17 cellular contexts compared by ENCODE assay signal in the genomic region with DNA sequence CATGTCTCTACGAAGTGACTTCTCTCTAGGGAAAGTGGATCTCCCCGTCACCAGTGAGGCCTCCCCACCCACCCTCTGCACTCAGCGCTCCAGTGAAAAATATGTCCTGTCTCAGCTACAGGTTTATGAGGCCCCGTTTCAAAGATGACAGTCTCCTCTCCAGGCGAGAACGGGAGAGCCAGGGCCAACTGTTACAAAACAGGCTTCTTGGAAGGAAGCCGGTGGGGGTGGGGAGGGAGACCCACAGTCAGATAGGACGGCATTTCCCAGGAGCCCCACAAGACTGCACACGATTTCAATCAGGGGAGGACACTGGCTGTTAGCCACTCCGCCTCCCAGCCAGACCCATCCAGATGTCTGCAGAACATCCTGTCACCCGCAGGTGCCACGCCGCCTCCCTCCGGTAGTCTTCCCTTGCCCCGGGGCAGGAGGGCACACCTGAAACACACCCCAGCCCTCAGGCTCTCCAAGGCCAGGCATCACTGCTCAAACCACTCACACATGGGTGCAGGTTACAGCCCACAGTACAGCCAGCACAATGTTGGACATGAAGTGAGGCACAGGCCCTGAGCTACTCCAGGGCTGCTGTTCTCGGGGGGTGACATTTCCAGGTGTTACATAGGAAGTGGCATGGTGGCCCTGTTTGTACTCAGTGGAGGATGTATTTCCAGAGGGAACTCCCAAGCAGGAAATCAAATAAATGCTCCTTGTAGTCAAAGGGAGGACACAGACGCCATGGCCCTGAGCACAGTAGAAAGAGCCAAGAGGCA.
DNase-seq lines count a peak whose midpoint lies in the region; ATAC-seq and TF ChIP-seq lines count a peak whose summit lies in the region.
"Had no signal": no experiment of that assay in that cellular context is flagged by ENCODE, and none has a peak within 500 bp of the region (broad histone marks: within the 10 kb centered on the region; RNA-seq: fewer than 3 reads in every experiment).

No MANE protein-coding gene starts in this region.

- H3K27ac ChIP-seq in iPS-20b (ENCODE audit: low read length) = no peak overlapping the region
- H3K27ac ChIP-seq in sigmoid colon = peak overlapping the region in 2 of 4 donors; percentile 12 to 31
- H3K27ac ChIP-seq: C4-2B, HL-60 had no signal

- H3K27me3 ChIP-seq in iPS-20b (ENCODE audit: insufficient read depth, low read length) (no peaks in the 10 kb centered on the region), sigmoid colon (no peaks in the 10 kb centered on the region)

- no peak overlapping the region for H3K4me3 Mint-ChIP-seq in activated naive CD8-positive, alpha-beta T cell treated with anti-CD3 and anti-CD28 coated beads, Interleukin-2, amount 50 U/mL, for 24 hours
- H3K4me3 Mint-ChIP-seq: activated T-helper 17 cell treated with anti-CD3 and anti-CD28 coated beads, Interleukin-2, amount 50 U/mL, for 72 hours; stimulated activated naive CD8-positive, alpha-beta T cell treated with anti-CD3 and anti-CD28 coated beads, Interleukin-15, amount 100 ng/mL, for 72 hours had no signal

- intact Hi-C loops in sigmoid colon (cut with DNase I) = no loop called here

- H3K36me3 ChIP-seq in iPS-20b (ENCODE audit: insufficient read depth, low read depth, low read length) (no peaks in the 10 kb centered on the region), sigmoid colon (no peaks in the 10 kb centered on the region)

- H3K27ac Mint-ChIP-seq in activated naive CD8-positive, alpha-beta T cell treated with anti-CD3 and anti-CD28 coated beads, Interleukin-2, amount 50 U/mL, for 24 hours = no peak overlapping the region
- H3K27ac Mint-ChIP-seq: activated T-helper 17 cell treated with anti-CD3 and anti-CD28 coated beads, Interleukin-2, amount 50 U/mL, for 72 hours had no signal

- H3K9me3 Mint-ChIP-seq in activated naive CD8-positive, alpha-beta T cell treated with anti-CD3 and anti-CD28 coated beads, Interleukin-2, amount 50 U/mL, for 24 hours = no peaks in the 10 kb centered on the region
- H3K9me3 Mint-ChIP-seq: activated T-helper 17 cell treated with anti-CD3 and anti-CD28 coated beads, Interleukin-2, amount 50 U/mL, for 72 hours; brain; stimulated activated naive CD8-positive, alpha-beta T cell treated with anti-CD3 and anti-CD28 coated beads, Interleukin-15, amount 100 ng/mL, for 72 hours had no signal

- TF ChIP-seq EP300 in sigmoid colon (IDR thresholded peaks at IDR 0.05) = no peak

- peak overlapping the region; percentile 34; the same call in 1 of the 2 replicates for H3K9ac ChIP-seq in iPS-20b (ENCODE audit: low read depth, low read length)

- H3K4me1 Mint-ChIP-seq in activated naive CD8-positive, alpha-beta T cell treated with anti-CD3 and anti-CD28 coated beads, Interleukin-2, amount 50 U/mL, for 24 hours = peaks cover 19% of the 10 kb centered on the region

- no peaks in the 10 kb centered on the region for H3K36me3 Mint-ChIP-seq in activated naive CD8-positive, alpha-beta T cell treated with anti-CD3 and anti-CD28 coated beads, Interleukin-2, amount 50 U/mL, for 24 hours (ENCODE audit: low read depth)
- H3K36me3 Mint-ChIP-seq: brain had no signal

- H3K9me3 ChIP-seq in iPS-20b (ENCODE audit: insufficient read depth, low read depth, low read length) (no peaks in the 10 kb centered on the region), sigmoid colon (no peaks in the 10 kb centered on the region)

- no peaks in the 10 kb centered on the region for H3K27me3 Mint-ChIP-seq in activated naive CD8-positive, alpha-beta T cell treated with anti-CD3 and anti-CD28 coated beads, Interleukin-2, amount 50 U/mL, for 24 hours
- H3K27me3 Mint-ChIP-seq: activated T-helper 17 cell treated with anti-CD3 and anti-CD28 coated beads, Interleukin-2, amount 50 U/mL, for 72 hours; stimulated activated naive CD8-positive, alpha-beta T cell treated with anti-CD3 and anti-CD28 coated beads, Interleukin-15, amount 100 ng/mL, for 72 hours had no signal

- ATAC-seq in activated naive CD8-positive, alpha-beta T cell treated with anti-CD3 and anti-CD28 coated beads, Interleukin-2, amount 50 U/mL, for 24 hours = peak; percentile 13
- no peak for ATAC-seq in GM21367 (IDR thresholded peaks at IDR 0.05; ENCODE audit: unreplicated experiment)
- ATAC-seq: activated T-helper 17 cell treated with anti-CD3 and anti-CD28 coated beads, Interleukin-2, amount 50 U/mL, for 72 hours; HCT116; stimulated activated naive CD8-positive, alpha-beta T cell treated with anti-CD3 and anti-CD28 coated beads, Interleukin-15, amount 100 ng/mL, for 72 hours had no signal

- peak; percentile 45 for DNase-seq in Jurkat, Clone E6-1 (ENCODE audit: low read depth, low spot score)
- no peak for DNase-seq in activated naive CD8-positive, alpha-beta T cell treated with anti-CD3 and anti-CD28 coated beads, Interleukin-2, amount 50 U/mL, for 24 hours
- DNase-seq in sigmoid colon (peak; percentile 73), NCI-H146 treated with DMSO at 0.1 percent for 48 hours (lab: John Stamatoyannopoulos, UW; ENCODE audit: unreplicated experiment) (no peak), UCSD-AML1 (lab: John Stamatoyannopoulos, UW; ENCODE audit: unreplicated experiment) (no peak), SHP77 treated with DMSO at 0.1 percent for 48 hours (lab: John Stamatoyannopoulos, UW) (no peak)
- DNase-seq: activated CD4-positive, CD25-positive, alpha-beta regulatory T cell; effector memory CD4-positive, alpha-beta T cell; NCI-H2081 treated with DMSO at 0.1 percent for 48 hours; stimulated activated naive CD8-positive, alpha-beta T cell treated with anti-CD3 and anti-CD28 coated beads, Interleukin-15, amount 100 ng/mL, for 72 hours had no signal

- 72 to 80% methylated on average over 17 of the region's 17 CpGs for WGBS in sigmoid colon, 2 donors

- TF ChIP-seq POLR2A in sigmoid colon (IDR thresholded peaks at IDR 0.05) = no peak

- TF ChIP-seq CTCF in sigmoid colon (IDR thresholded peaks at IDR 0.05) = no peak

- H3K4me1 ChIP-seq in iPS-20b (ENCODE audit: insufficient read depth, low read length) = peaks cover 9% of the 10 kb centered on the region
- peaks cover 0 to 17% (median 15%) of the 10 kb centered on the region in 4 donors for H3K4me1 ChIP-seq in sigmoid colon

- H3K4me3 ChIP-seq in Jurkat, Clone E6-1 (ENCODE audit: low read length) = no peak overlapping the region
- H3K4me3 ChIP-seq in iPS-20b (ENCODE audit: low read length) (no peak overlapping the region), sigmoid colon (no peak overlapping the region)

Comparison
In these comparisons a context has a peak if more than half of its experiments do, and no peak if none do; other contexts are left out.
1. DNase-seq: peak in Jurkat, Clone E6-1 (single experiment) and sigmoid colon (single experiment); none in activated naive CD8-positive, alpha-beta T cell treated with anti-CD3 and anti-CD28 coated beads, Interleukin-2, amount 50 U/mL, for 24 hours (single experiment), NCI-H146 treated with DMSO at 0.1 percent for 48 hours (single experiment), UCSD-AML1 (single experiment) and SHP77 treated with DMSO at 0.1 percent for 48 hours (single experiment).